Comparison of ENCODE assay signal across 22 cellular contexts in genomic region chr12:89154743-89155530, GRCh38.
DNase-seq lines count a peak whose midpoint lies in the region; ATAC-seq, FAIRE-seq and TF ChIP-seq lines count a peak whose summit lies in the region.
"Had no signal": no experiment of that assay in that cellular context is flagged by ENCODE, and none has a peak within 500 bp of the region (broad histone marks: within the 10 kb centered on the region; RNA-seq: fewer than 3 reads in every experiment).

No MANE protein-coding gene starts in this region.

- TF ChIP-seq RAD21 in K562 (CRISPR knock-in tag; conservative IDR thresholded peaks at IDR 0.05 in 1 of 2, IDR thresholded peaks at IDR 0.05 in 1 of 2) = peak; percentile 60 to 66

- ATAC-seq in K562 = no peak
- peak; percentile 60 for ATAC-seq in left colon
- no peak for ATAC-seq in GM21786 (IDR thresholded peaks at IDR 0.05; ENCODE audit: unreplicated experiment)
- no peak for ATAC-seq in GM21717 (IDR thresholded peaks at IDR 0.05; ENCODE audit: unreplicated experiment)
- ATAC-seq: left lung, pancreas had no signal

- no peak overlapping the region for H3K4me3 Mint-ChIP-seq in HFFc6
- H3K4me3 Mint-ChIP-seq: activated CD4-positive, alpha-beta T cell treated with anti-CD3 and anti-CD28 coated beads, Interleukin-2, amount 10 ng/mL, durations not matched to agents 24 days and 14 days; activated naive CD8-positive, alpha-beta T cell had no signal

- no peaks in the 10 kb centered on the region for H3K27me3 ChIP-seq in K562 (ENCODE audit: control insufficient read depth in 2 of 2, insufficient read depth in 2 of 2, low read length in 2 of 2)
- H3K27me3 ChIP-seq: breast epithelium, left lung, pancreas, tibial nerve had no signal

- H2AFZ ChIP-seq in K562 (ENCODE audit: low read depth, low read length) = no peak overlapping the region

- FAIRE-seq in K562 (lab: Jason Lieb, UNC) = no peak
- FAIRE-seq: frontal cortex had no signal

- no peak for TF ChIP-seq EP300 in K562 (IDR thresholded peaks at IDR 0.05; ENCODE audit: low read length)

- intact Hi-C loops in K562 (cut with micrococcal nuclease) = no loop called here
- intact Hi-C loops in left colon (cut with DNase I, micrococcal nuclease) = no loop called here

- no peaks in the 10 kb centered on the region for H3K79me2 ChIP-seq in K562 (ENCODE audit: control insufficient read depth, insufficient read depth, low read length)

- H3K27me3 Mint-ChIP-seq in HFFc6 (ENCODE audit: insufficient read depth) = no peaks in the 10 kb centered on the region
- H3K27me3 Mint-ChIP-seq: activated CD4-positive, alpha-beta T cell treated with anti-CD3 and anti-CD28 coated beads, Interleukin-2, amount 10 ng/mL, durations not matched to agents 24 days and 14 days; activated naive CD8-positive, alpha-beta T cell had no signal

- no peaks in the 10 kb centered on the region for H4K20me1 ChIP-seq in K562 (replicated peaks; ENCODE audit: control insufficient read depth, insufficient read depth, low read length)

- no peaks in the 10 kb centered on the region for H3K9me3 Mint-ChIP-seq in HFFc6

- H3K27ac Mint-ChIP-seq in HFFc6 = peak overlapping the region; percentile 52; the same call in 1 of the 2 replicates
- H3K27ac Mint-ChIP-seq: activated CD4-positive, alpha-beta T cell treated with anti-CD3 and anti-CD28 coated beads, Interleukin-2, amount 10 ng/mL, durations not matched to agents 24 days and 14 days; activated naive CD8-positive, alpha-beta T cell had no signal

- BruUV-seq in K562 (replicated peaks; lab: Mats Ljungman, UMichigan) = no TSS peak

- H3K4me2 ChIP-seq in K562 (ENCODE audit: insufficient read depth, low read length) = no peak overlapping the region

- WGBS in K562 (ENCODE audit: insufficient coverage, low coverage, missing lambda C conversion rate) = 0% methylated on average over 3 of the region's 4 CpGs

- H3K36me3 Mint-ChIP-seq in HFFc6 (ENCODE audit: low read depth) = 0 out of 2 replicates have a peak, but pooled peaks cover 5% of the 10 kb centered on the region

- in situ Hi-C loops in K562 (cut with MboI) (no loop called here), GM13976 (cut with MboI; ENCODE audit: low sequenced_read_pairs, unreplicated experiment) (no loop called here)

- H3K36me3 ChIP-seq in K562 (ENCODE audit: control insufficient read depth, insufficient read depth, low read length) = no peaks in the 10 kb centered on the region
- H3K36me3 ChIP-seq: breast epithelium, left lung, pancreas, tibial nerve had no signal

- no peak overlapping the region for H3K9ac ChIP-seq in K562 (ENCODE audit: insufficient read depth in 1 of 2, low read depth in 2 of 2, low read length in 2 of 2)

- CTCF ChIA-PET in K562 (lab: Yijun Ruan, JAX; ENCODE audit: low intra/inter-chr PET ratio) = no interaction called here

- H3K9me3 ChIP-seq in K562 (replicated peaks; ENCODE audit: control insufficient read depth, insufficient read depth, low read depth, low read length) = no peaks in the 10 kb centered on the region
- H3K9me3 ChIP-seq: breast epithelium, pancreas, tibial nerve had no signal

- H3K4me1 Mint-ChIP-seq in HFFc6 (ENCODE audit: low read depth) = peaks cover 60% of the 10 kb centered on the region

- no peak for TF ChIP-seq POLR2A in K562 (conservative IDR thresholded peaks at IDR 0.05)

- no peaks in the 10 kb centered on the region; a peak in 1 of 5 replicates for H3K4me1 ChIP-seq in K562 (replicated peaks in 1 of 2; ENCODE audit: control insufficient read depth in 2 of 2, insufficient read depth in 2 of 2, low read length in 2 of 2)
- H3K4me1 ChIP-seq: breast epithelium, pancreas had no signal

- H3K9me1 ChIP-seq in K562 (ENCODE audit: control insufficient read depth, insufficient read depth, low read length) = no peaks in the 10 kb centered on the region

- POLR2A ChIA-PET in K562 (lab: Yijun Ruan, JAX) = no interaction called here

- no peak overlapping the region for H3K27ac ChIP-seq in C4-2B
- no peak overlapping the region for H3K27ac ChIP-seq in K562 (ENCODE audit: extremely low read depth, low read depth, low read length)
- H3K27ac ChIP-seq: breast epithelium, pancreas, tibial nerve had no signal

- no peak overlapping the region for H3K4me3 ChIP-seq in K562
- H3K4me3 ChIP-seq: breast epithelium, left lung, pancreas, skin epidermis, tibial nerve had no signal

- DNase-seq in HFFc6 (no peak), K562 (ENCODE audit: extremely low read depth in 1 of 4, low spot score in 3 of 4) (peak in 1 of 4 experiments; percentile 6), left colon (no peak), GM13976 (ENCODE audit: low spot score) (no peak)
- DNase-seq in effector CD4-positive, alpha-beta T cell = no peak
- DNase-seq: activated CD4-positive, alpha-beta T cell treated with anti-CD3 and anti-CD28 coated beads, Interleukin-2, amount 10 ng/mL, durations not matched to agents 24 days and 14 days; activated T-cell treated with anti-CD3 and anti-CD28 coated beads, Interleukin-2, amount 50 U/mL, for 1 hour; DMS53; effector CD8-positive, alpha-beta T cell; Karpas-422; left lung; NCI-H1694 treated with DMSO at 0.1 percent for 48 hours; pancreas; T1000 had no signal

- TF ChIP-seq CTCF in C4-2B (conservative IDR thresholded peaks at IDR 0.05) (peak; percentile 8; the same call in 1 of the 2 replicates), HFFc6 (IDR thresholded peaks at IDR 0.05) (no peak; the same call in 1 of the 2 replicates), K562 (IDR thresholded peaks at IDR 0.05 in 2 of 3, conservative IDR thresholded peaks at IDR 0.05 in 1 of 3; ENCODE audit: insufficient read depth in 2 of 3, low read depth in 1 of 3, low read length in 3 of 3) (no peak), GM13976 (IDR thresholded peaks at IDR 0.05; ENCODE audit: borderline replicate concordance, control extremely low read depth, extremely low read depth, insufficient read depth, missing control alignments) (no peak)

TF ChIP-seq in K562, 482 proteins besides CTCF, POLR2A, EP300 and RAD21:
- TF ChIP-seq DEAF1 (CRISPR knock-in tag; IDR thresholded peaks at IDR 0.05) = peak; percentile 41
- peak; percentile 20; the same call in 1 of the 2 replicates for TF ChIP-seq CEBPB (tag; IDR thresholded peaks at IDR 0.05)
- no peak for TF ChIP-seq TCFL5 (CRISPR knock-in tag; conservative IDR thresholded peaks at IDR 0.05)
- TF ChIP-seq CEBPG (CRISPR knock-in tag; IDR thresholded peaks at IDR 0.05) = no peak
- peak in 1 of 2 experiments; percentile 34; a peak in 1 of 4 replicates for TF ChIP-seq CEBPG (tag; conservative IDR thresholded peaks at IDR 0.05 in 1 of 2, IDR thresholded peaks at IDR 0.05 in 1 of 2)
- peak; percentile 52 for TF ChIP-seq TCF3 (CRISPR knock-in tag; IDR thresholded peaks at IDR 0.05)
TF ChIP-seq in K562: peak in this region for 4.
